25 cellular contexts compared by ENCODE assay signal in the genomic region with DNA sequence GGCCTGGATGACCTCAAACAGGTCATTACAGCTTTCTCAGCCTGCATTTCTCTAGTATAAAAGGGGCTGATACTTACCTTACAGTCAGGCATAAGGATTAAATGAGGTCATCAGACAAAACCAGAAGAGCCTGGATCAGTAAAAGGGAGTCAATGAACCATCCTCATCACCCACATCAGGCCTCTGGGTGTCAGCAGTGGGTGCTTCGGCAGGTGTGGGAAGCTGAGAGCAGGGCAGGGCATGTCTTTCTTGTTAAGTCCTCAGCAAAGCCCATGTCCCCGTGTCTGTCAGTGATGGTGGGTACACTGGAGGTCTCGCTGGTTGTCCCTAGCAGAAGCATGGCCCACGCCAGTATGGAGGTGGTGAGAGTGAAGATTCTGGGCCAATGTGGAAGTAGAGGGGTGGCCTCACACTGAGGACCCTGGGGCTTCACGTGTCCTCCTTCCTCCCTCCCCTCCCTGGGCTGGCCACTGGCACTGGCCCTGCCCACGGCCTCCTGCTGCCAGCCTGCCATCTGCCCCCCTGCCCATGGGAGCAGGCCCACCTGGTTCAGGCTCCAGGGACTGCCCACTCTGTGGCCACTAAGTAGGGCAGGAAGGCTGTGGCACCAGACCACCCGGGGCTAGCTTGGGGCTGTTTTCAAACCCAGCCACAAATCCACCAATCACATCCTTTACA. TPM values are rescaled to one million over a fixed set of nuclear protein-coding genes. Genes with fewer than 3 reads are reported as not detected.
DNase-seq lines count a peak whose midpoint lies in the region; ATAC-seq, FAIRE-seq and TF ChIP-seq lines count a peak whose summit lies in the region.
"Had no signal": no experiment of that assay in that cellular context is flagged by ENCODE, and none has a peak within 500 bp of the region (broad histone marks: within the 10 kb centered on the region; RNA-seq: fewer than 3 reads in every experiment).

No MANE protein-coding gene starts in this region.

- H3K27me3 ChIP-seq in OCI-LY3 (ENCODE audit: low read depth, low read length) = no peaks in the 10 kb centered on the region; the same call in none of the 2 replicates
- H3K27me3 ChIP-seq in keratinocyte (ENCODE audit: control insufficient read depth, extremely low read depth, insufficient read depth, low read length) = peaks cover 22% of the 10 kb centered on the region
- H3K27me3 ChIP-seq in esophagus squamous epithelium = peaks cover 0 to 56% (median 0%) of the 10 kb centered on the region in 4 donors

- DNase-seq in cardiac septum (ENCODE audit: low spot score) (peak; percentile 54), left ventricle myocardium superior (no peak), keratinocyte (ENCODE audit: low read depth, low spot score) (no peak), type B pancreatic cell (ENCODE audit: extremely low spot score, unreplicated experiment) (no peak), esophagus squamous epithelium (lab: John Stamatoyannopoulos, UW) (no peak)
- DNase-seq in stimulated activated CD4-positive, alpha-beta T cell treated with anti-CD3 and anti-CD28 coated beads, Interleukin-4, amount 100 ng/mL, for 1 hour = no peak
- DNase-seq: activated CD4-positive, alpha-beta T cell treated with anti-CD3 and anti-CD28 coated beads, Interleukin-2, amount 50 U/mL, for 1 hour; activated naive CD4-positive, alpha-beta T cell treated with anti-CD3 and anti-CD28 coated beads, Interleukin-2, amount 50 U/mL, for 16 hours; colonic mucosa; DMS79 treated with DMSO at 0.1 percent for 48 hours; HFFc6; KBM-7; midbrain; NCI-H1048; NCI-H2029; NCI-H446; psoas muscle; stimulated activated CD4-positive, alpha-beta T cell treated with anti-CD3 and anti-CD28 coated beads, Interleukin-12 subunit alpha, Interleukin-12 subunit beta, amount 100 ng/mL, for 4 hours had no signal

- no peaks in the 10 kb centered on the region for H3K9me1 ChIP-seq in keratinocyte (ENCODE audit: control insufficient read depth, extremely low read depth, insufficient read depth, low read length)

- peak overlapping the region; percentile 52 for H3K4me3 Mint-ChIP-seq in type B pancreatic cell
- H3K4me3 Mint-ChIP-seq: HFFc6, neural crest cell had no signal

- TF ChIP-seq CTCF in OCI-LY3 (IDR thresholded peaks at IDR 0.05; ENCODE audit: low read depth, low read length) (peak; percentile 21), keratinocyte (optimal IDR thresholded peaks at IDR 0.05 in 1 of 3, IDR thresholded peaks at IDR 0.05 in 1 of 3, conservative IDR thresholded peaks at IDR 0.05 in 1 of 3; ENCODE audit: extremely low read depth in 1 of 3, insufficient read depth in 2 of 3, low read length in 3 of 3) (peak in 2 of 3 experiments; percentile 8 to 15), type B pancreatic cell (conservative IDR thresholded peaks at IDR 0.05) (no peak), esophagus squamous epithelium (IDR thresholded peaks at IDR 0.05) (no peak)

- dilution Hi-C loops in keratinocyte (cut with MboI; ENCODE audit: extremely low pct_ligation_motif_present, low sequenced_read_pairs) = no loop called here

- no peak overlapping the region for H3K4me2 ChIP-seq in OCI-LY3 (ENCODE audit: low read length)
- no peak overlapping the region for H3K4me2 ChIP-seq in keratinocyte (ENCODE audit: control insufficient read depth, extremely low read depth, insufficient read depth, low read depth, low read length)

- peaks cover 7% of the 10 kb centered on the region for H3K27me3 Mint-ChIP-seq in type B pancreatic cell

- ATAC-seq in left ventricle myocardium superior = no peak
- ATAC-seq in HG03280 (IDR thresholded peaks at IDR 0.05; ENCODE audit: unreplicated experiment) = no peak
- ATAC-seq: psoas muscle had no signal

- peaks cover 11% of the 10 kb centered on the region for H3K4me1 Mint-ChIP-seq in type B pancreatic cell (ENCODE audit: unreplicated experiment)

- H3K79me2 ChIP-seq in OCI-LY3 (ENCODE audit: low read length) (no peaks in the 10 kb centered on the region), keratinocyte (ENCODE audit: control insufficient read depth, insufficient read depth, low read length) (no peaks in the 10 kb centered on the region)

- intact Hi-C loops in cardiac septum (cut with DNase I) (loop anchor here (10.0 kb wide), 2 partner anchors 47 to 87 kb away; no protein-coding TSS in a partner anchor), left ventricle myocardium superior (cut with micrococcal nuclease) (no loop called here), esophagus squamous epithelium (cut with DNase I) (no loop called here)

- H2AFZ ChIP-seq in OCI-LY3 (ENCODE audit: low read depth, low read length) (no peak overlapping the region), keratinocyte (ENCODE audit: control insufficient read depth, low read length) (no peak overlapping the region)

- FAIRE-seq in keratinocyte (lab: Jason Lieb, UNC) = no peak
- FAIRE-seq: endometrium, TTC549 had no signal

- H3K9me3 ChIP-seq in OCI-LY3 (ENCODE audit: insufficient read depth, low read length) = no peaks in the 10 kb centered on the region
- no peaks in the 10 kb centered on the region for H3K9me3 ChIP-seq in keratinocyte (ENCODE audit: control insufficient read depth, low read depth, low read length)
- no peaks in the 10 kb centered on the region for H3K9me3 ChIP-seq in esophagus squamous epithelium
- H3K9me3 ChIP-seq: colonic mucosa, psoas muscle had no signal

- no peak overlapping the region for H3K9ac ChIP-seq in OCI-LY3 (ENCODE audit: low read length)
- H3K9ac ChIP-seq in keratinocyte (ENCODE audit: control insufficient read depth, extremely low read depth, insufficient read depth, low read length) = no peak overlapping the region

- H3K9me3 Mint-ChIP-seq in type B pancreatic cell = no peaks in the 10 kb centered on the region
- H3K9me3 Mint-ChIP-seq: HFFc6, neural crest cell had no signal

- no peak for TF ChIP-seq POLR2A in esophagus squamous epithelium (IDR thresholded peaks at IDR 0.05)

- H3K4me3 ChIP-seq in OCI-LY3 (ENCODE audit: low read length) (no peak overlapping the region), keratinocyte (ENCODE audit: control insufficient read depth in 2 of 3, extremely low read depth in 1 of 3, insufficient read depth in 2 of 3, low read depth in 1 of 3, low read length in 3 of 3) (no peak overlapping the region), esophagus squamous epithelium (no peak overlapping the region)
- H3K4me3 ChIP-seq: colonic mucosa, psoas muscle had no signal

- H3K36me3 ChIP-seq in OCI-LY3 (replicated peaks; ENCODE audit: low read depth, low read length) (no peaks in the 10 kb centered on the region), keratinocyte (ENCODE audit: control insufficient read depth in 2 of 2, extremely low read depth in 1 of 2, insufficient read depth in 2 of 2, low read length in 2 of 2) (no peaks in the 10 kb centered on the region), esophagus squamous epithelium (no peaks in the 10 kb centered on the region)
- H3K36me3 ChIP-seq: colonic mucosa had no signal

- H3K36me3 Mint-ChIP-seq in type B pancreatic cell = no peaks in the 10 kb centered on the region

- peak overlapping the region; percentile 51 for H3K27ac Mint-ChIP-seq in type B pancreatic cell
- H3K27ac Mint-ChIP-seq: HFFc6 had no signal

- H3K4me1 ChIP-seq in OCI-LY3 (ENCODE audit: low read length) (no peaks in the 10 kb centered on the region), keratinocyte (ENCODE audit: control insufficient read depth, extremely low read depth, insufficient read depth, low read length) (no peaks in the 10 kb centered on the region), esophagus squamous epithelium (peaks cover 3 to 22% (median 8%) of the 10 kb centered on the region in 3 donors)
- H3K4me1 ChIP-seq: colonic mucosa, psoas muscle had no signal

- H3K27ac ChIP-seq in OCI-LY3 (ENCODE audit: low read length) = no peak overlapping the region
- H3K27ac ChIP-seq in keratinocyte (ENCODE audit: control insufficient read depth, insufficient read depth, low read length) = no peak overlapping the region
- H3K27ac ChIP-seq in esophagus squamous epithelium = no peak overlapping the region
- H3K27ac ChIP-seq: colonic mucosa, psoas muscle had no signal

- H4K20me1 ChIP-seq in OCI-LY3 (ENCODE audit: insufficient read depth, low read length) (no peaks in the 10 kb centered on the region), keratinocyte (ENCODE audit: control insufficient read depth, extremely low read depth, insufficient read depth, low read length) (no peaks in the 10 kb centered on the region)

- 61 to 67% methylated on average over 2 to 7 of the region's 7 CpGs for WGBS in esophagus squamous epithelium, 2 donors

RNA-seq across cellular contexts. Expression of a gene that starts 4.4 kb away (rescaled TPM):
- 5.5 TPM for total RNA-seq in cardiac septum
- total RNA-seq in left ventricle myocardium superior = 5.0 TPM
- polyA plus RNA-seq in keratinocyte = 0.02 TPM in 1 of 3 replicates, not detected in the others
- polyA plus RNA-seq in keratinocyte (2011; ENCODE audit: low read depth) = not detected
- polyA plus RNA-seq in keratinocyte (2011; cell fraction: cytosol; rRNA removed) = not detected in 2 replicates
- polyA plus RNA-seq in keratinocyte (2011; cell fraction: nucleus; rRNA removed) = 0.07 TPM in 1 of 2 replicates, not detected in the other
- 0.08 TPM in 1 of 2 replicates, not detected in the other for polyA plus RNA-seq in keratinocyte (2012; ENCODE audit: low replicate concordance)
- not detected in 3 replicates for polyA minus RNA-seq in keratinocyte
- not detected for polyA minus RNA-seq in keratinocyte (2011; cell fraction: cytosol; rRNA and poly(A)+ RNA removed)
- not detected in 2 replicates for polyA minus RNA-seq in keratinocyte (2011; cell fraction: nucleus; rRNA and poly(A)+ RNA removed)
- total RNA-seq in type B pancreatic cell (ENCODE audit: low replicate concordance) = 2.4 and 13.9 TPM in 2 replicates
- total RNA-seq in esophagus squamous epithelium = 1 to 10 TPM in 1 of 4 donors, under 1 TPM in 2, not detected in 1; 0.04 to 1.2 (median 0.38) TPM
- total RNA-seq: HFFc6, temporal lobe had no signal

RNA-seq across cellular contexts. Expression of a gene that starts 26.3 kb away (rescaled TPM):
- not detected for total RNA-seq in cardiac septum
- total RNA-seq in left ventricle myocardium superior = not detected
- polyA plus RNA-seq in keratinocyte = not detected in 3 replicates
- polyA plus RNA-seq in keratinocyte (2011; ENCODE audit: low read depth) = not detected
- polyA plus RNA-seq in keratinocyte (2011; cell fraction: cytosol; rRNA removed) = not detected in 2 replicates
- not detected in 2 replicates for polyA plus RNA-seq in keratinocyte (2011; cell fraction: nucleus; rRNA removed)
- 0.13 TPM in 1 of 2 replicates, not detected in the other for polyA plus RNA-seq in keratinocyte (2012; ENCODE audit: low replicate concordance)
- not detected in 3 replicates for polyA minus RNA-seq in keratinocyte
- polyA minus RNA-seq in keratinocyte (2011; cell fraction: cytosol; rRNA and poly(A)+ RNA removed) = not detected
- polyA minus RNA-seq in keratinocyte (2011; cell fraction: nucleus; rRNA and poly(A)+ RNA removed) = not detected in 2 replicates
- total RNA-seq in type B pancreatic cell (ENCODE audit: low replicate concordance) = 0.93 TPM in 1 of 2 replicates, not detected in the other
- total RNA-seq in esophagus squamous epithelium = under 1 TPM in 2 of 4 donors, not detected in 2; 0.30 to 0.53 TPM
- total RNA-seq: kidney epithelial cell, neural crest cell, psoas muscle, temporal lobe had no signal

RNA-seq across cellular contexts. Expression of a gene that starts 33.3 kb away (rescaled TPM):
- total RNA-seq in cardiac septum = 1.3 TPM
- total RNA-seq in left ventricle myocardium superior = 1.9 TPM
- polyA plus RNA-seq in keratinocyte = 0.79 to 2.1 TPM (median 1.2 TPM) in 3 replicates
- 0.77 TPM for polyA plus RNA-seq in keratinocyte (2011; ENCODE audit: low read depth)
- 0.80 and 1.7 TPM in 2 replicates for polyA plus RNA-seq in keratinocyte (2011; cell fraction: cytosol; rRNA removed)
- polyA plus RNA-seq in keratinocyte (2011; cell fraction: nucleus; rRNA removed) = 1.2 and 2.3 TPM in 2 replicates
- 1.1 and 4.7 TPM in 2 replicates for polyA plus RNA-seq in keratinocyte (2012; ENCODE audit: low replicate concordance)
- 0.82 to 1.9 TPM (median 0.92 TPM) in 3 replicates for polyA minus RNA-seq in keratinocyte
- polyA minus RNA-seq in keratinocyte (2011; cell fraction: cytosol; rRNA and poly(A)+ RNA removed) = 3.8 TPM
- 1.4 and 2.8 TPM in 2 replicates for polyA minus RNA-seq in keratinocyte (2011; cell fraction: nucleus; rRNA and poly(A)+ RNA removed)
- total RNA-seq in type B pancreatic cell (ENCODE audit: low replicate concordance) = 4.3 and 4.5 TPM in 2 replicates
- total RNA-seq in esophagus squamous epithelium = 10 to 100 TPM in 1 of 4 donors, 1 to 10 TPM in 3; 1.5 to 10.3 (median 5.6) TPM

Comparison
In these comparisons a context has a peak if more than half of its experiments do, and no peak if none do; other contexts are left out.
1. CTCF ChIP-seq: peak in OCI-LY3 (single experiment) and keratinocyte (2 of 3); none in type B pancreatic cell (single experiment) and esophagus squamous epithelium (0 of 6).